Comparison of ENCODE assay signal across 8 cellular contexts in the genomic region with DNA sequence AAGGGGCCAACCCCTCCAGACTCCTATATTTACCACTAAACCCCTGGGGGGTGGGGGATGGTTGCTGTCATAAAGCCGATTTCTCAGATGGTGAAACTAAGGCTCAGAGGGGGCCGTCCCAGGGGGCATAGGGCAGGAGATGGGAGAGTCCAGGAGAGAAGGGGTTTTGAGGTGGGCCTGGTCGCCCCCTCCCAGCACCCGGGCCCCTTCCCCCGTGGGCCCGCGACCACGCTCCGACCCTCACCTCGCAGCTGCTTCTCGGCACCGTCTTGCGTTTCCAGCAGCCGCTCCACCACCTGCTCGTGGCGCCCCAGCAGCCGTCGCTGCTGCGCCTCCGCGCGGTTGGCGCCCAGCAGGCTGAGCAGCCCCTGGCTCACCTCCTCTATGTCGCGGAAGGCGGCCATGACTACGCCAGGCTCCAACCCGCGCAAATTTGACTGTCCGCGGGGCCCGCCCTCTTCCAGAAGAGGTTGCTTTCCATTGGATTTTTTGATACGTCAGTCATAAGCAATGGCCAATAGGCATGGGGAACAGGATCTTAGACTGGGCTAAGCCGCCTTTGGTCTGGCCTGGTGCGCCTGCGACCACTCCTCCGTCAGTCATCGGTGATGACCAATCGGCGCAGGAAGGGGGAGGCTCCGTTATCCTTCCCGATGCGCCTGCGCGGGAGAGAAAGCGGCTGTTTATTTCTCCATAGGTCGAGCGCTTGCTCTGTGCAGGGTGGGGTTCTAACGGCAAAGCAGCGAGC. TPM values are rescaled to one million over a fixed set of nuclear protein-coding genes. Genes with fewer than 3 reads are reported as not detected.
DNase-seq lines count a peak whose midpoint lies in the region; ATAC-seq and TF ChIP-seq lines count a peak whose summit lies in the region.

A gene with protein sequence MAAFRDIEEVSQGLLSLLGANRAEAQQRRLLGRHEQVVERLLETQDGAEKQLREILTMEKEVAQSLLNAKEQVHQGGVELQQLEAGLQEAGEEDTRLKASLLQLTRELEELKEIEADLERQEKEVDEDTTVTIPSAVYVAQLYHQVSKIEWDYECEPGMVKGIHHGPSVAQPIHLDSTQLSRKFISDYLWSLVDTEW (minus strand): TSS at position 410 of the 748 bp plus-strand sequence. CDS start 6 bp downstream, at position 404.

- H4K20me1 ChIP-seq in H9 (ENCODE audit: control insufficient read depth, insufficient read depth, insufficient read length) = no peaks in the 10 kb centered on the region

- no peak within 1 kb of the TSS for H3K27ac ChIP-seq in H9 (ENCODE audit: insufficient read length, low read depth, low read length)

- H2AFZ ChIP-seq in H9 (ENCODE audit: low read length) = no peak within 1 kb of the TSS

- no CpG with 5 or more reads among the region's 50 CpGs for WGBS in H9 (ENCODE audit: extremely low coverage, insufficient read length, low lambda C conversion rate)

- DNase-seq in ELR (ENCODE audit: low read depth) (peak; percentile 99), H9 (peak; percentile 98), MG63 (peak; percentile 99), SHP77 treated with DMSO at 0.1 percent for 48 hours (lab: John Stamatoyannopoulos, UW) (peak; percentile 97), fibroblast of the conjunctiva (ENCODE audit: low read depth) (peak; percentile 99), nephron progenitor cell (peak; percentile 92)
- DNase-seq in activated effector memory CD4-positive, alpha-beta T cell treated with anti-CD3 and anti-CD28 coated beads, Interleukin-2, amount 50 U/mL, for 16 hours = peak; percentile 96
- peak; percentile 93 to 97 for DNase-seq in stimulated activated naive CD8-positive, alpha-beta T cell treated with anti-CD3 and anti-CD28 coated beads, Interleukin-15, amount 100 ng/mL, for 72 hours

- no peak within 1 kb of the TSS for H3K56ac ChIP-seq in H9 (ENCODE audit: insufficient read length, low read depth, low read length)

- H2BK20ac ChIP-seq in H9 (ENCODE audit: low read depth, low read length, poor library complexity, severe bottlenecking) = no peak within 1 kb of the TSS

- no peak within 1 kb of the TSS for H3K23ac ChIP-seq in H9 (ENCODE audit: insufficient read length, low read depth, low read length)

- no peak within 1 kb of the TSS for H2BK5ac ChIP-seq in H9 (ENCODE audit: insufficient read length, low read length)

- peak within 1 kb of the TSS; percentile 71 for H3K4me2 ChIP-seq in H9 (ENCODE audit: insufficient read depth, insufficient read length, low read length)

- peak within 1 kb of the TSS; percentile 47; the same call in 1 of the 2 replicates for H3K14ac ChIP-seq in H9 (ENCODE audit: insufficient read depth, low read length)

- no peaks in the 10 kb centered on the region for H3K9me3 ChIP-seq in H9 (ENCODE audit: control insufficient read depth, low read depth, low read length)
- peaks cover 1% of the 10 kb centered on the region; the same call in 1 of the 2 replicates for H3K9me3 ChIP-seq in MG63

- H4K8ac ChIP-seq in H9 (replicated peaks; ENCODE audit: insufficient read length, low read depth, low read length) = no peak within 1 kb of the TSS

- no peak within 1 kb of the TSS for H3K4ac ChIP-seq in H9 (ENCODE audit: low read depth, low read length)

- H3K79me2 ChIP-seq in H9 (ENCODE audit: insufficient read depth, low read length) = peaks cover 6% of the 10 kb centered on the region; the same call in 1 of the 2 replicates

- no peak within 1 kb of the TSS for H2BK12ac ChIP-seq in H9 (ENCODE audit: insufficient read length, low read depth, low read length)

- peaks cover 4 to 20% (median 15%) of the 10 kb centered on the region in 3 experiments; a peak in 6 of 7 replicates for H3K36me3 Mint-ChIP-seq in H9 (ENCODE audit: insufficient read depth in 1 of 3, low read depth in 3 of 3)
- H3K36me3 Mint-ChIP-seq in nephron progenitor cell (ENCODE audit: low read depth) = peaks cover 13% of the 10 kb centered on the region

- H4K5ac ChIP-seq in H9 (ENCODE audit: insufficient read length, low read depth, low read length) = no peak within 1 kb of the TSS

- H2AK5ac ChIP-seq in H9 (ENCODE audit: insufficient read length, low read length) = no peak within 1 kb of the TSS

- H3K4me3 Mint-ChIP-seq in H9 (peak within 1 kb of the TSS; percentile 80 to 85), nephron progenitor cell (peak within 1 kb of the TSS; percentile 89)
- H3K4me3 Mint-ChIP-seq in stimulated activated naive CD8-positive, alpha-beta T cell treated with anti-CD3 and anti-CD28 coated beads, Interleukin-15, amount 100 ng/mL, for 72 hours = peak within 1 kb of the TSS; percentile 83 to 92

- H3K4me3 ChIP-seq in MG63 = peak within 1 kb of the TSS; percentile 76

- H3K27me3 ChIP-seq in H9 (ENCODE audit: insufficient read depth, low read length) (no peaks in the 10 kb centered on the region), MG63 (no peaks in the 10 kb centered on the region)

- H3K27ac Mint-ChIP-seq in H9 (peak within 1 kb of the TSS; percentile 12 to 92 (median 84); a peak in 4 of 7 replicates), nephron progenitor cell (peak within 1 kb of the TSS; percentile 7)
- H3K27ac Mint-ChIP-seq in stimulated activated naive CD8-positive, alpha-beta T cell treated with anti-CD3 and anti-CD28 coated beads, Interleukin-15, amount 100 ng/mL, for 72 hours = peak within 1 kb of the TSS; percentile 94 to 97

- H3K9me3 Mint-ChIP-seq in H9 = no peaks in the 10 kb centered on the region
- H3K9me3 Mint-ChIP-seq in nephron progenitor cell = peaks cover 9% of the 10 kb centered on the region
- H3K9me3 Mint-ChIP-seq in stimulated activated naive CD8-positive, alpha-beta T cell treated with anti-CD3 and anti-CD28 coated beads, Interleukin-15, amount 100 ng/mL, for 72 hours = no peaks in the 10 kb centered on the region

- no peak within 1 kb of the TSS for H4K91ac ChIP-seq in H9 (ENCODE audit: insufficient read length, low read depth, low read length)

- ATAC-seq in stimulated activated naive CD8-positive, alpha-beta T cell treated with anti-CD3 and anti-CD28 coated beads, Interleukin-15, amount 100 ng/mL, for 72 hours = peak; percentile 99

- H3T11ph ChIP-seq in H9 (ENCODE audit: low read length) = no peak within 1 kb of the TSS

- H3K36me3 ChIP-seq in MG63 = peaks cover 26% of the 10 kb centered on the region

- H3K23me2 ChIP-seq in H9 (ENCODE audit: insufficient read length, low read depth, low read length, poor library complexity, severe bottlenecking) = peaks cover 3% of the 10 kb centered on the region

- H3K79me1 ChIP-seq in H9 (ENCODE audit: insufficient read depth, low read depth, low read length, poor library complexity, severe bottlenecking) = peaks cover 8% of the 10 kb centered on the region

- peak within 1 kb of the TSS; percentile 87 for H3K9ac ChIP-seq in H9 (ENCODE audit: extremely low read depth, insufficient read length, low read length)

- H3K4me1 ChIP-seq in H9 (ENCODE audit: insufficient read depth, low read length) = no peaks in the 10 kb centered on the region; the same call in 1 of the 2 replicates

- H3K4me1 Mint-ChIP-seq in H9 = peaks cover 10 to 11% of the 10 kb centered on the region in 2 experiments
- H3K4me1 Mint-ChIP-seq in nephron progenitor cell = peaks cover 15% of the 10 kb centered on the region
- H3K4me1 Mint-ChIP-seq in stimulated activated naive CD8-positive, alpha-beta T cell treated with anti-CD3 and anti-CD28 coated beads, Interleukin-15, amount 100 ng/mL, for 72 hours = peaks cover 28% of the 10 kb centered on the region

- 0 out of 3 replicates have a peak, but pooled peaks have one; percentile 10 for TF ChIP-seq CTCF in H9 (conservative IDR thresholded peaks at IDR 0.05)
- no peak for TF ChIP-seq CTCF in nephron progenitor cell (IDR thresholded peaks at IDR 0.05)

- H3K18ac ChIP-seq in H9 (ENCODE audit: insufficient read length, low read depth, low read length) = no peak within 1 kb of the TSS

- no peak within 1 kb of the TSS for H2BK120ac ChIP-seq in H9 (ENCODE audit: low read depth, low read length, poor library complexity, severe bottlenecking)

- no peak within 1 kb of the TSS for H2BK15ac ChIP-seq in H9 (ENCODE audit: low read depth, low read length)

- H3K27me3 Mint-ChIP-seq in H9 (ENCODE audit: low read depth) = no peaks in the 10 kb centered on the region
- no peaks in the 10 kb centered on the region for H3K27me3 Mint-ChIP-seq in nephron progenitor cell (ENCODE audit: low read depth, poor library complexity)
- no peaks in the 10 kb centered on the region for H3K27me3 Mint-ChIP-seq in stimulated activated naive CD8-positive, alpha-beta T cell treated with anti-CD3 and anti-CD28 coated beads, Interleukin-15, amount 100 ng/mL, for 72 hours

RNA-seq across cellular contexts. Expression of the gene that starts here (rescaled TPM):
- total RNA-seq in H9 (2021) = 50.8 and 51.5 TPM in 2 replicates
- 69.7 and 113 TPM in 2 replicates for total RNA-seq in MG63 (2014; rRNA removed; shearing (Covaris generic); ENCODE audit: low replicate concordance)

Comparison
In these comparisons a context has a peak if more than half of its experiments do, and no peak if none do; other contexts are left out.
1. H3K27ac Mint-ChIP-seq: peak in every context shown above with its lines; median percentile 96 in stimulated activated naive CD8-positive, alpha-beta T cell treated with anti-CD3 and anti-CD28 coated beads, Interleukin-15, amount 100 ng/mL, for 72 hours; 84 in H9; 7 in nephron progenitor cell.